In genomic region chr11:59574467-59574866, GRCh38 we compare ENCODE assay signal across 14 cellular contexts. TPM values are rescaled to one million over a fixed set of nuclear protein-coding genes. Genes with fewer than 3 reads are reported as not detected.
A peak's percentile ranks its signal among the peaks of the same experiment; 100 is the strongest.
DNase-seq lines count a peak whose midpoint lies in the region; ATAC-seq and TF ChIP-seq lines count a peak whose summit lies in the region.
"Had no signal": no experiment of that assay in that cellular context is flagged by ENCODE, and none has a peak within 500 bp of the region (broad histone marks: within the 10 kb centered on the region; RNA-seq: fewer than 3 reads in every experiment).

No MANE protein-coding gene starts in this region.

- no peak overlapping the region for H3K9ac ChIP-seq in adipocyte (ENCODE audit: low read length)
- H3K9ac ChIP-seq: SK-N-SH had no signal

- no peak overlapping the region for H3K4me3 Mint-ChIP-seq in activated T-cell treated with anti-CD3 and anti-CD28 coated beads, Interleukin-2, amount 50 U/mL, for 72 hours
- no peak overlapping the region for H3K4me3 Mint-ChIP-seq in immature natural killer cell
- H3K4me3 Mint-ChIP-seq in stimulated activated naive B cell treated with anti-CD40 and anti-IgM and Interleukin-4, amounts not matched to agents 10 μg/mL and 1 μg/mL and 100 μg/mL, for 72 hours = no peak overlapping the region
- H3K4me3 Mint-ChIP-seq: naive thymus-derived CD4-positive, alpha-beta T cell; WTC11 had no signal

- DNase-seq in activated T-cell treated with anti-CD3 and anti-CD28 coated beads, Interleukin-2, amount 50 U/mL, for 72 hours = no peak
- DNase-seq in activated T-cell treated with anti-CD3 and anti-CD28 coated beads for 4 hours = no peak
- DNase-seq in adipocyte (ENCODE audit: low read depth) = peak; percentile 33
- no peak for DNase-seq in immature natural killer cell
- DNase-seq in stromal cell of bone marrow (ENCODE audit: low read depth) = peak; percentile 53
- no peak for DNase-seq in NCI-H446 treated with DMSO at 0.1 percent for 48 hours (lab: John Stamatoyannopoulos, UW)
- DNase-seq in stimulated activated naive B cell treated with anti-CD40 and anti-IgM and Interleukin-4, amounts not matched to agents 10 μg/mL and 1 μg/mL and 100 μg/mL, for 72 hours = no peak
- DNase-seq: activated CD8-positive, alpha-beta memory T cell treated with anti-CD3 and anti-CD28 coated beads, Interleukin-2, amount 50 U/mL, for 4 hours; kidney glomerular epithelial cell; naive thymus-derived CD4-positive, alpha-beta T cell; NCI-H2029; SK-N-SH had no signal

- H3K9me3 ChIP-seq in adipocyte (ENCODE audit: control insufficient read depth, low read length) = no peaks in the 10 kb centered on the region
- H3K9me3 ChIP-seq: SK-N-SH had no signal

- no peaks in the 10 kb centered on the region for H3K4me1 Mint-ChIP-seq in activated T-cell treated with anti-CD3 and anti-CD28 coated beads, Interleukin-2, amount 50 U/mL, for 72 hours (ENCODE audit: low read depth)
- H3K4me1 Mint-ChIP-seq in immature natural killer cell = no peaks in the 10 kb centered on the region
- H3K4me1 Mint-ChIP-seq in stimulated activated naive B cell treated with anti-CD40 and anti-IgM and Interleukin-4, amounts not matched to agents 10 μg/mL and 1 μg/mL and 100 μg/mL, for 72 hours = peaks cover 1 to 7% of the 10 kb centered on the region in 2 donors
- H3K4me1 Mint-ChIP-seq: naive thymus-derived CD4-positive, alpha-beta T cell; WTC11 had no signal

- H3K36me3 ChIP-seq in adipocyte (ENCODE audit: control insufficient read depth, insufficient read depth, low read length, severe bottlenecking) = peaks cover 39% of the 10 kb centered on the region

- peak overlapping the region; percentile 33 for H3K27ac Mint-ChIP-seq in activated T-cell treated with anti-CD3 and anti-CD28 coated beads, Interleukin-2, amount 50 U/mL, for 72 hours
- H3K27ac Mint-ChIP-seq in immature natural killer cell = peak overlapping the region in 4 of 6 donors; percentile 5 to 53 (median 38)
- no peak overlapping the region for H3K27ac Mint-ChIP-seq in stimulated activated naive B cell treated with anti-CD40 and anti-IgM and Interleukin-4, amounts not matched to agents 10 μg/mL and 1 μg/mL and 100 μg/mL, for 72 hours
- H3K27ac Mint-ChIP-seq: WTC11 had no signal

- H3K9me3 Mint-ChIP-seq in activated T-cell treated with anti-CD3 and anti-CD28 coated beads, Interleukin-2, amount 50 U/mL, for 72 hours = no peaks in the 10 kb centered on the region
- H3K9me3 Mint-ChIP-seq in immature natural killer cell = no peaks in the 10 kb centered on the region
- H3K9me3 Mint-ChIP-seq in stimulated activated naive B cell treated with anti-CD40 and anti-IgM and Interleukin-4, amounts not matched to agents 10 μg/mL and 1 μg/mL and 100 μg/mL, for 72 hours = no peaks in the 10 kb centered on the region
- H3K9me3 Mint-ChIP-seq: naive thymus-derived CD4-positive, alpha-beta T cell; WTC11 had no signal

- no peaks in the 10 kb centered on the region for H3K27me3 Mint-ChIP-seq in activated T-cell treated with anti-CD3 and anti-CD28 coated beads, Interleukin-2, amount 50 U/mL, for 72 hours (ENCODE audit: low read depth)
- H3K27me3 Mint-ChIP-seq in immature natural killer cell (ENCODE audit: low read depth in 3 of 3) = no peaks in the 10 kb centered on the region
- H3K27me3 Mint-ChIP-seq in stimulated activated naive B cell treated with anti-CD40 and anti-IgM and Interleukin-4, amounts not matched to agents 10 μg/mL and 1 μg/mL and 100 μg/mL, for 72 hours = no peaks in the 10 kb centered on the region
- H3K27me3 Mint-ChIP-seq: naive thymus-derived CD4-positive, alpha-beta T cell had no signal

- peaks cover 4 to 28% of the 10 kb centered on the region in 2 donors for H3K36me3 Mint-ChIP-seq in activated T-cell treated with anti-CD3 and anti-CD28 coated beads, Interleukin-2, amount 50 U/mL, for 72 hours (ENCODE audit: insufficient read depth in 2 of 2)
- peaks cover 18 to 42% (median 29%) of the 10 kb centered on the region in 3 donors for H3K36me3 Mint-ChIP-seq in immature natural killer cell
- peaks cover 33 to 46% of the 10 kb centered on the region in 2 donors for H3K36me3 Mint-ChIP-seq in stimulated activated naive B cell treated with anti-CD40 and anti-IgM and Interleukin-4, amounts not matched to agents 10 μg/mL and 1 μg/mL and 100 μg/mL, for 72 hours

- peaks cover 51% of the 10 kb centered on the region for H3K4me1 ChIP-seq in adipocyte (ENCODE audit: control insufficient read depth, insufficient read depth, low read length)

- no peak overlapping the region for H3K4me3 ChIP-seq in adipocyte (ENCODE audit: low read length)

- no peak for TF ChIP-seq POLR2A in GM18505 (IDR thresholded peaks at IDR 0.05; ENCODE audit: borderline replicate concordance, extremely low read depth, insufficient read depth, insufficient read length)

- no peaks in the 10 kb centered on the region for H3K27me3 ChIP-seq in adipocyte (replicated peaks; ENCODE audit: control insufficient read depth, insufficient read depth, low read length)

- no peak for ATAC-seq in activated T-cell treated with anti-CD3 and anti-CD28 coated beads, Interleukin-2, amount 50 U/mL, for 72 hours (replicated peaks in 1 of 2)
- no peak for ATAC-seq in GM18505 (IDR thresholded peaks at IDR 0.05; ENCODE audit: unreplicated experiment)
- ATAC-seq in stimulated activated naive B cell treated with anti-CD40 and anti-IgM and Interleukin-4, amounts not matched to agents 10 μg/mL and 1 μg/mL and 100 μg/mL, for 72 hours (replicated peaks) = no peak
- ATAC-seq: naive thymus-derived CD4-positive, alpha-beta T cell; WTC11 had no signal

RNA-seq across cellular contexts. Expression of gene OSBP, which starts 41.1 kb away (rescaled TPM):
- 10 to 100 TPM; 61.9 to 67.4 TPM for total RNA-seq in activated T-cell treated with anti-CD3 and anti-CD28 coated beads, Interleukin-2, amount 50 U/mL, for 72 hours
- polyA plus RNA-seq in immature natural killer cell = 10 to 100 TPM; 14.7 to 22.2 (median 19.0) TPM

Comparison
In these comparisons a context has a peak if more than half of its experiments do, and no peak if none do; other contexts are left out.
1. DNase-seq: peak in adipocyte (single experiment) and stromal cell of bone marrow (single experiment); none in activated T-cell treated with anti-CD3 and anti-CD28 coated beads, Interleukin-2, amount 50 U/mL, for 72 hours (0 of 2), activated T-cell treated with anti-CD3 and anti-CD28 coated beads for 4 hours (single experiment), immature natural killer cell (0 of 3), NCI-H446 treated with DMSO at 0.1 percent for 48 hours (single experiment) and stimulated activated naive B cell treated with anti-CD40 and anti-IgM and Interleukin-4, amounts not matched to agents 10 μg/mL and 1 μg/mL and 100 μg/mL, for 72 hours (single experiment).